In genomic region chr4:89836031-89836777, GRCh38 we compare ENCODE assay signal across 8 cellular contexts. TPM values are rescaled to one million over a fixed set of nuclear protein-coding genes. Genes with fewer than 3 reads are reported as not detected.
DNase-seq lines count a peak whose midpoint lies in the region; ATAC-seq and TF ChIP-seq lines count a peak whose summit lies in the region.

No MANE protein-coding gene starts in this region.

- peak overlapping the region; percentile 60 for H3K9ac ChIP-seq in mammary epithelial cell (ENCODE audit: insufficient read depth, low read length)

- CTCF ChIA-PET in mammary epithelial cell (lab: Charles Lee; ENCODE audit: low non-redundant PET) = no interaction called here

- H3K9me3 ChIP-seq in mammary epithelial cell (replicated peaks; ENCODE audit: insufficient read depth, low read length) = no peaks in the 10 kb centered on the region
- no peaks in the 10 kb centered on the region for H3K9me3 ChIP-seq in testis

- peaks cover 33% of the 10 kb centered on the region for H3K79me2 ChIP-seq in mammary epithelial cell (ENCODE audit: insufficient read depth, low read length)

- peak overlapping the region; percentile 72 to 91 (median 78) for H3K4me3 ChIP-seq in mammary epithelial cell (replicated peaks in 1 of 3; ENCODE audit: insufficient read depth in 1 of 3, low read depth in 2 of 3, low read length in 3 of 3)
- H3K4me3 ChIP-seq in testis = peak overlapping the region; percentile 52 to 60

- H3K4me1 ChIP-seq in mammary epithelial cell (ENCODE audit: insufficient read depth, low read length) = peaks cover 9% of the 10 kb centered on the region
- no peaks in the 10 kb centered on the region for H3K4me1 ChIP-seq in testis

- no peak for TF ChIP-seq CTCF in mammary epithelial cell (conservative IDR thresholded peaks at IDR 0.05 in 1 of 2, IDR thresholded peaks at IDR 0.05 in 1 of 2; ENCODE audit: extremely low read depth in 1 of 2, insufficient read depth in 1 of 2, low read depth in 1 of 2, low read length in 2 of 2)
- no peak for TF ChIP-seq CTCF in testis (IDR thresholded peaks at IDR 0.05)

- in situ Hi-C loops in mammary epithelial cell (cut with MboI; ENCODE audit: low sequenced_read_pairs in 2 of 2) = loop anchor here in 1 of 2 donors (25.0 kb wide), 1 partner anchor 174 kb away; no protein-coding TSS in a partner anchor

- WGBS in mammary epithelial cell (ENCODE audit: low coverage, missing lambda C conversion rate) = 7% methylated on average over 13 of the region's 34 CpGs
- 3 to 6% methylated on average over 33 to 34 of the region's 34 CpGs for WGBS in testis, 2 donors

- peak; percentile 6 for DNase-seq in stimulated activated CD4-positive, alpha-beta T cell treated with anti-CD3 and anti-CD28 coated beads, Interleukin-15, amount 100 ng/mL, for 24 hours
- no peak for DNase-seq in stimulated activated CD4-positive, alpha-beta T cell treated with anti-CD3 and anti-CD28 coated beads, Interleukin-1b, Interleukin-23, amount 100 ng/mL, for 48 hours
- DNase-seq in mammary epithelial cell = peak; percentile 47
- no peak for DNase-seq in testis
- no peak for DNase-seq in stimulated activated CD8-positive, alpha-beta memory T cell treated with anti-CD3 and anti-CD28 coated beads, Interleukin-4, amount 100 ng/mL, for 48 hours
- DNase-seq in A172 (ENCODE audit: low spot score) = no peak

- no peaks in the 10 kb centered on the region for H4K20me1 ChIP-seq in mammary epithelial cell (ENCODE audit: insufficient read depth, low read length)

- BruUV-seq in mammary epithelial cell (replicated peaks; lab: Mats Ljungman, UMichigan) = no TSS peak

- H3K27ac ChIP-seq in mammary epithelial cell (ENCODE audit: insufficient read depth, low read depth, low read length) (peak overlapping the region; percentile 52), layer of hippocampus (ENCODE audit: low read depth, low read length) (peak overlapping the region; percentile 8), testis (no peak overlapping the region)

- H3K36me3 ChIP-seq in mammary epithelial cell (ENCODE audit: insufficient read depth, low read length) (no peaks in the 10 kb centered on the region), testis (ENCODE audit: low read depth, missing control alignments) (no peaks in the 10 kb centered on the region)

- peak overlapping the region; percentile 87 for H3K4me2 ChIP-seq in mammary epithelial cell (ENCODE audit: insufficient read depth, low read depth, low read length)

- H2AFZ ChIP-seq in mammary epithelial cell (ENCODE audit: low read depth, low read length) = peak overlapping the region; percentile 85

- H3K27me3 ChIP-seq in mammary epithelial cell (ENCODE audit: insufficient read depth, low read length) (no peaks in the 10 kb centered on the region), layer of hippocampus (ENCODE audit: control insufficient read depth, insufficient read depth, low read length) (no peaks in the 10 kb centered on the region), testis (no peaks in the 10 kb centered on the region)

- dilution Hi-C loops in mammary epithelial cell (cut with HindIII; ENCODE audit: low sequenced_read_pairs) = no loop called here

- intact Hi-C loops in mammary epithelial cell (cut with micrococcal nuclease) = loop anchor here (1.0 to 5.0 kb wide), 3 partner anchors 83 to 154 kb away; no protein-coding TSS in a partner anchor
- intact Hi-C loops in testis (cut with DNase I; ENCODE audit: low total_unique reads) = no loop called here

- TF ChIP-seq POLR2A in testis (IDR thresholded peaks at IDR 0.05) = no peak

- ATAC-seq in HG03139 (IDR thresholded peaks at IDR 0.05; ENCODE audit: unreplicated experiment) = no peak

RNA-seq across cellular contexts. Expression of gene SNCA, which starts 0.8 kb away (rescaled TPM):
- 10 to 100 TPM; 53.8 to 62.4 TPM for total RNA-seq in mammary epithelial cell
- polyA plus RNA-seq in mammary epithelial cell = 63.3 TPM
- polyA minus RNA-seq in mammary epithelial cell = 50.8 TPM
- 1 to 10 TPM; 1.5 to 2.0 TPM for total RNA-seq in testis
- polyA plus RNA-seq in testis (ENCODE audit: insufficient read depth, low read depth, low replicate concordance) = 6.4 TPM
- not detected in 2 replicates for total RNA-seq in A172 (2014; rRNA removed; shearing (Covaris generic))

RNA-seq across cellular contexts. Expression of gene MMRN1, which starts 58.5 kb away (rescaled TPM):
- total RNA-seq in mammary epithelial cell (under 1 TPM in 1 of 2 donors, not detected in 1; under 0.01 TPM), testis (1 to 10 TPM; 4.8 to 7.1 TPM)
- polyA plus RNA-seq in mammary epithelial cell (not detected), testis (ENCODE audit: insufficient read depth, low read depth, low replicate concordance) (17.4 TPM)
- polyA minus RNA-seq in mammary epithelial cell = not detected
- total RNA-seq in A172 (2014; rRNA removed; shearing (Covaris generic)) = not detected in 2 replicates

Comparison
In these comparisons a context has a peak if more than half of its experiments do, and no peak if none do; other contexts are left out.
1. DNase-seq: peak in stimulated activated CD4-positive, alpha-beta T cell treated with anti-CD3 and anti-CD28 coated beads, Interleukin-15, amount 100 ng/mL, for 24 hours (single experiment) and mammary epithelial cell (single experiment); none in stimulated activated CD4-positive, alpha-beta T cell treated with anti-CD3 and anti-CD28 coated beads, Interleukin-1b, Interleukin-23, amount 100 ng/mL, for 48 hours (single experiment), testis (single experiment), stimulated activated CD8-positive, alpha-beta memory T cell treated with anti-CD3 and anti-CD28 coated beads, Interleukin-4, amount 100 ng/mL, for 48 hours (single experiment) and A172 (single experiment).
2. H3K27ac ChIP-seq: peak in mammary epithelial cell (single experiment) and layer of hippocampus (single experiment); none in testis (0 of 2).
3. RNA of gene SNCA, which starts 0.8 kb away (total RNA-seq): 53.8 to 62.4 TPM in mammary epithelial cell; 1.5 to 2.0 TPM in testis and not detected in A172; every median in the first group is over 10 times any median in the second.